Comparison of ENCODE assay signal across 23 cellular contexts in the genomic region with DNA sequence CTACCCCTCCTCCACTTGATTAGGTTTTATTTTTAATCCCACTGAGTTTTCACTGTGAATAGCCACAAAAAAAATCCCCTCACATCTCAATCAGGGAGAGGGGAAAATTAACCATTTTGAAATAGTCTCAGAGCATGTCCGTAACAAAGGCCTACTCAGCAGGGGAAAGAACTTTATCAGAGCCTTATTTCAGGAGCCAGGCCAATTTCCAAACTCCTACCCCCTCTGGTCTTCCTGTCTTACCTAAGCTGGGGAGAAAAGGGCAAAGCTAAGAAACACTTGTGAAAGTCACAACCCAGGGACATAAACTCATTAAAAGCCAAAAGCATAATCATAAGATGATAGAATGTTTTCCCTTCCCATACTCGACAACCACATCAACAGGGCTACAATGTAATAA.
DNase-seq lines count a peak whose midpoint lies in the region; ATAC-seq and TF ChIP-seq lines count a peak whose summit lies in the region.
"Had no signal": no experiment of that assay in that cellular context is flagged by ENCODE, and none has a peak within 500 bp of the region (broad histone marks: within the 10 kb centered on the region; RNA-seq: fewer than 3 reads in every experiment).

No MANE protein-coding gene starts in this region.

- H3K9me3 Mint-ChIP-seq in Caco-2 (ENCODE audit: unreplicated experiment) = peaks cover 62% of the 10 kb centered on the region

- H2AK5ac ChIP-seq in neuronal stem cell (ENCODE audit: low read depth, low read length) = no peak overlapping the region

- H2BK12ac ChIP-seq in neuronal stem cell (ENCODE audit: low read length) = no peak overlapping the region

- TF ChIP-seq CTCF in Caco-2 (IDR thresholded peaks at IDR 0.05; ENCODE audit: insufficient read depth in 1 of 2, low read depth in 1 of 2, low read length in 1 of 2, severe bottlenecking in 1 of 2, unreplicated experiment in 1 of 2) (no peak), esophagus muscularis mucosa (IDR thresholded peaks at IDR 0.05) (no peak)

- TF ChIP-seq EP300 in esophagus muscularis mucosa (IDR thresholded peaks at IDR 0.05) = no peak

- H4K8ac ChIP-seq in neuronal stem cell (ENCODE audit: low read depth, low read length) = no peak overlapping the region

- peaks cover 19% of the 10 kb centered on the region for H3K4me1 Mint-ChIP-seq in Caco-2 (ENCODE audit: low read depth, unreplicated experiment)
- H3K4me1 Mint-ChIP-seq: CD4-positive, alpha-beta memory T cell had no signal

- no peak overlapping the region for H3K14ac ChIP-seq in neuronal stem cell (ENCODE audit: low read length)

- H3K36me3 Mint-ChIP-seq in Caco-2 (ENCODE audit: insufficient read depth, unreplicated experiment) = peaks cover 6% of the 10 kb centered on the region
- H3K36me3 Mint-ChIP-seq: CD4-positive, alpha-beta memory T cell had no signal

- TF ChIP-seq POLR2A in esophagus muscularis mucosa (IDR thresholded peaks at IDR 0.05; ENCODE audit: low read depth) = no peak

- intact Hi-C loops in Caco-2 (cut with micrococcal nuclease; ENCODE audit: unreplicated experiment) = no loop called here
- intact Hi-C loops in esophagus muscularis mucosa (cut with DNase I) = no loop called here

- H3K79me1 ChIP-seq in neuronal stem cell (ENCODE audit: low read depth, low read length) = no peaks in the 10 kb centered on the region

- no peaks in the 10 kb centered on the region for H3K27me3 Mint-ChIP-seq in Caco-2 (ENCODE audit: insufficient read depth, unreplicated experiment)

- no peaks in the 10 kb centered on the region for H3K27me3 ChIP-seq in Caco-2 (replicated peaks; ENCODE audit: control insufficient read depth, insufficient read depth, low read length)
- H3K27me3 ChIP-seq in HUES6 (ENCODE audit: control insufficient read depth, insufficient read depth, low read length) = no peaks in the 10 kb centered on the region
- H3K27me3 ChIP-seq in esophagus muscularis mucosa = no peaks in the 10 kb centered on the region
- no peaks in the 10 kb centered on the region for H3K27me3 ChIP-seq in neuronal stem cell (ENCODE audit: control insufficient read depth in 3 of 3, insufficient read depth in 3 of 3, low read depth in 1 of 3, low read length in 3 of 3)
- H3K27me3 ChIP-seq: BLaER1 treated with 17β-estradiol and CSF1 and Interleukin-3, amounts not matched to agents 10 nM and 100 nM; MG63; SJSA1 had no signal

- ATAC-seq in HG02642 (IDR thresholded peaks at IDR 0.05; ENCODE audit: poor library complexity, unreplicated experiment) (no peak), HG03378 (IDR thresholded peaks at IDR 0.05; ENCODE audit: unreplicated experiment) (no peak)
- ATAC-seq: K562, Right ventricle myocardium inferior had no signal

- DNase-seq in Caco-2 (no peak), esophagus muscularis mucosa (ENCODE audit: extremely low spot score) (peak; percentile 12), neuronal stem cell (ENCODE audit: low spot score) (no peak), retina (no peak)
- DNase-seq: 8988T; Calu3; CD4-positive, alpha-beta memory T cell; DMS153; HCEC 1CT; MG63; NCI-H1417; NCI-H1694 treated with DMSO at 0.1 percent for 48 hours; NCI-H2081 treated with DMSO at 0.1 percent for 48 hours; NCI-H2171 treated with DMSO at 0.1 percent for 48 hours; NCI-H446; NCI-H526 had no signal

- H3K9ac ChIP-seq in HUES6 (ENCODE audit: low read length) (no peak overlapping the region), neuronal stem cell (ENCODE audit: low read depth, low read length, poor library complexity) (no peak overlapping the region)
- H3K9ac ChIP-seq: BLaER1 treated with 17β-estradiol and CSF1 and Interleukin-3, amounts not matched to agents 10 nM and 100 nM had no signal

- H2BK5ac ChIP-seq in neuronal stem cell (ENCODE audit: low read length) = no peak overlapping the region

- no peak overlapping the region for H3K23ac ChIP-seq in neuronal stem cell (ENCODE audit: low read depth, low read length, poor library complexity)

- H3K4me2 ChIP-seq in neuronal stem cell (ENCODE audit: insufficient read depth, low read length, poor library complexity, severe bottlenecking) = no peak overlapping the region
- H3K4me2 ChIP-seq: BLaER1 treated with 17β-estradiol and CSF1 and Interleukin-3, amounts not matched to agents 10 nM and 100 nM had no signal

- H3K4me3 ChIP-seq in Caco-2 (ENCODE audit: low read depth, low read length) (no peak overlapping the region), HUES6 (ENCODE audit: low read depth, low read length) (no peak overlapping the region; the same call in 1 of the 2 replicates), esophagus muscularis mucosa (no peak overlapping the region), neuronal stem cell (ENCODE audit: low read length in 2 of 2) (no peak overlapping the region)
- H3K4me3 ChIP-seq: BLaER1 treated with 17β-estradiol and CSF1 and Interleukin-3, amounts not matched to agents 10 nM and 100 nM; K562; MG63; SJSA1 had no signal

- no peak overlapping the region for H2BK15ac ChIP-seq in neuronal stem cell (ENCODE audit: low read length)

- WGBS in esophagus muscularis mucosa = 52% methylated on average over 2 of the region's 2 CpGs
- no CpG with 5 or more reads among the region's 2 CpGs for WGBS in neuronal stem cell (ENCODE audit: extremely low coverage in 2 of 2, insufficient read length in 2 of 2, insufficient replicate concordance in 1 of 2), 2 donors

- H2BK120ac ChIP-seq in neuronal stem cell (ENCODE audit: low read depth, low read length) = no peak overlapping the region

- no peak overlapping the region for H2AFZ ChIP-seq in neuronal stem cell (ENCODE audit: low read length)

- H3K27ac Mint-ChIP-seq in Caco-2 (ENCODE audit: unreplicated experiment) = peak overlapping the region; percentile 85
- H3K27ac Mint-ChIP-seq: CD4-positive, alpha-beta memory T cell had no signal

- H3K4me1 ChIP-seq in Caco-2 (peaks cover 27% of the 10 kb centered on the region), HUES6 (ENCODE audit: control insufficient read depth, insufficient read depth, low read length) (peaks cover 16% of the 10 kb centered on the region), esophagus muscularis mucosa (no peaks in the 10 kb centered on the region), neuronal stem cell (ENCODE audit: control insufficient read depth in 2 of 2, insufficient read depth in 1 of 2, low read depth in 1 of 2, low read length in 2 of 2) (peaks cover 0 to 4% of the 10 kb centered on the region in 2 donors)
- H3K4me1 ChIP-seq: BLaER1 treated with 17β-estradiol and CSF1 and Interleukin-3, amounts not matched to agents 10 nM and 100 nM; SJSA1 had no signal

- peaks cover 44% of the 10 kb centered on the region for H3K9me3 ChIP-seq in Caco-2
- peaks cover 24% of the 10 kb centered on the region for H3K9me3 ChIP-seq in HUES6 (ENCODE audit: control insufficient read depth, insufficient read depth, low read depth, low read length)
- peaks cover 0 to 18% (median 8%) of the 10 kb centered on the region in 4 donors for H3K9me3 ChIP-seq in esophagus muscularis mucosa
- peaks cover 2 to 4% of the 10 kb centered on the region in 2 donors for H3K9me3 ChIP-seq in neuronal stem cell (replicated peaks in 1 of 2; ENCODE audit: control insufficient read depth in 2 of 2, insufficient read depth in 1 of 2, low read depth in 1 of 2, low read length in 2 of 2)
- H3K9me3 ChIP-seq: MG63, SJSA1 had no signal

- H3K18ac ChIP-seq in neuronal stem cell (ENCODE audit: low read length) = no peak overlapping the region

- no peak overlapping the region for H3K4ac ChIP-seq in neuronal stem cell (ENCODE audit: low read length)

- CTCF ChIA-PET in Caco-2 (lab: Charles Lee) = no interaction called here

- H3K36me3 ChIP-seq in Caco-2 (ENCODE audit: control insufficient read depth, insufficient read depth, low read length) (no peaks in the 10 kb centered on the region; the same call in 1 of the 2 replicates), HUES6 (ENCODE audit: control insufficient read depth, insufficient read depth, low read length) (no peaks in the 10 kb centered on the region; the same call in 1 of the 2 replicates), esophagus muscularis mucosa (no peaks in the 10 kb centered on the region), neuronal stem cell (replicated peaks in 1 of 2; ENCODE audit: control insufficient read depth in 2 of 2, insufficient read depth in 2 of 2, low read length in 2 of 2) (no peaks in the 10 kb centered on the region)
- H3K36me3 ChIP-seq: BLaER1 treated with 17β-estradiol and CSF1 and Interleukin-3, amounts not matched to agents 10 nM and 100 nM; MG63; SJSA1 had no signal

- no peak overlapping the region for H4K91ac ChIP-seq in neuronal stem cell (ENCODE audit: low read depth, low read length, poor library complexity)

- H3K27ac ChIP-seq in HUES6 (ENCODE audit: low read depth, low read length) (0 out of 2 replicates have a peak overlapping the region, but pooled peaks have one; percentile 6), esophagus muscularis mucosa (replicated peaks in 1 of 4) (no peak overlapping the region), neuronal stem cell (replicated peaks; ENCODE audit: low read length) (peak overlapping the region; percentile 63)
- H3K27ac ChIP-seq: BLaER1 treated with 17β-estradiol and CSF1 and Interleukin-3, amounts not matched to agents 10 nM and 100 nM; SJSA1 had no signal

- no TSS peak for BruUV-seq in Caco-2 (replicated peaks; lab: Mats Ljungman, UMichigan)

- POLR2A ChIA-PET in Caco-2 (lab: Charles Lee) = no interaction called here

- H3K4me3 Mint-ChIP-seq in Caco-2 (ENCODE audit: unreplicated experiment) = no peak overlapping the region
- H3K4me3 Mint-ChIP-seq: CD4-positive, alpha-beta memory T cell had no signal

Comparison
In these comparisons a context has a peak if more than half of its experiments do, and no peak if none do; other contexts are left out.
1. H3K27ac ChIP-seq: peak in HUES6 (single experiment) and neuronal stem cell (single experiment); none in esophagus muscularis mucosa (0 of 4).